ENCODE assay signal across 16 cellular contexts in the genomic region with DNA sequence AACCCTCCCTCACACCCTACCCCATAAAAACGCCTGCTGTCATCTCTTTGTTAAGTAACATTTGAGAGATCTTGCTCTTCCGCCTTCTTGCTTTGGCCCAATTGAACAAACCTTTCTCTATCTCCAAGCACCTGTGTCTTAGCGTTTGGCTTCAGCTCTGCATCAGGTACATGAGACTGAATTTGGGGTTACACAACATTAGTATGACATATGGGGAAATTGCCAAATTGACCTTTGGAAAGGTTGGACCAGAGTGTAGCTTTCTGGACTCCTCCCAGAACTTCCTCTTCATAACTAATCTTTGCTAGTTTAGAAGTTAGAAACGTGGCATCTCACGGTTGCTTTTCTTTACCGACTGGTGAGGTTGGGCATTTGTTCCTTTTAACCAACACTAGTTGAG.
"Had no signal": no experiment of that assay in that cellular context is flagged by ENCODE, and none has a peak within 500 bp of the region (broad histone marks: within the 10 kb centered on the region; RNA-seq: fewer than 3 reads in every experiment).

No MANE protein-coding gene starts in this region.

- H3K4me3 ChIP-seq: ovary, sigmoid colon, tibial artery, vagina had no signal

- H3K9me3 Mint-ChIP-seq: activated CD4-positive, alpha-beta memory T cell treated with anti-CD3 and anti-CD28 coated beads for 36 hours; dendritic cell treated with granulocyte-macrophage colony-stimulating factor and Interleukin-4, amounts not matched to agents 40 ng/mL and 50 ng/mL, for 4 days; stimulated activated effector memory CD8-positive, alpha-beta T cell treated with anti-CD3 and anti-CD28 coated beads, Interleukin-12 subunit alpha, Interleukin-12 subunit beta, amount 100 ng/mL, for 72 hours had no signal

- ATAC-seq: activated CD8-positive, alpha-beta memory T cell treated with anti-CD3 and anti-CD28 coated beads, Interleukin-2, amount 10 ng/mL, durations not matched to agents 7 days and 5 days; foreskin keratinocyte; stimulated activated effector memory CD8-positive, alpha-beta T cell treated with anti-CD3 and anti-CD28 coated beads, Interleukin-12 subunit alpha, Interleukin-12 subunit beta, amount 100 ng/mL, for 72 hours had no signal

- H3K27me3 Mint-ChIP-seq: activated CD4-positive, alpha-beta memory T cell treated with anti-CD3 and anti-CD28 coated beads for 36 hours; activated CD8-positive, alpha-beta memory T cell treated with anti-CD3 and anti-CD28 coated beads, Interleukin-2, amount 10 ng/mL, durations not matched to agents 7 days and 5 days had no signal

- DNase-seq: activated CD4-positive, alpha-beta memory T cell treated with anti-CD3 and anti-CD28 coated beads for 36 hours; activated CD8-positive, alpha-beta memory T cell treated with anti-CD3 and anti-CD28 coated beads, Interleukin-2, amount 10 ng/mL, durations not matched to agents 7 days and 5 days; activated naive CD4-positive, alpha-beta T cell treated with anti-CD3 and anti-CD28 coated beads, Interleukin-2, amount 50 U/mL, for 16 hours; activated T-cell treated with anti-CD3 and anti-CD28 coated beads, Interleukin-2, amount 50 U/mL, for 1 hour; effector memory CD4-positive, alpha-beta T cell; foreskin keratinocyte; glutamatergic neuron; hypothalamus; mesendoderm; ovary; sigmoid colon; stimulated activated CD4-positive, alpha-beta T cell treated with anti-CD3 and anti-CD28 coated beads, Interleukin-12 subunit alpha, Interleukin-12 subunit beta, amount 100 ng/mL, for 4 hours; tibial artery had no signal

- H3K27ac Mint-ChIP-seq: activated CD4-positive, alpha-beta memory T cell treated with anti-CD3 and anti-CD28 coated beads for 36 hours; activated CD8-positive, alpha-beta memory T cell treated with anti-CD3 and anti-CD28 coated beads, Interleukin-2, amount 10 ng/mL, durations not matched to agents 7 days and 5 days; dendritic cell treated with granulocyte-macrophage colony-stimulating factor and Interleukin-4, amounts not matched to agents 40 ng/mL and 50 ng/mL, for 4 days; stimulated activated effector memory CD8-positive, alpha-beta T cell treated with anti-CD3 and anti-CD28 coated beads, Interleukin-12 subunit alpha, Interleukin-12 subunit beta, amount 100 ng/mL, for 72 hours had no signal

- H3K4me3 Mint-ChIP-seq: activated CD4-positive, alpha-beta memory T cell treated with anti-CD3 and anti-CD28 coated beads for 36 hours; activated CD8-positive, alpha-beta memory T cell treated with anti-CD3 and anti-CD28 coated beads, Interleukin-2, amount 10 ng/mL, durations not matched to agents 7 days and 5 days; dendritic cell treated with granulocyte-macrophage colony-stimulating factor and Interleukin-4, amounts not matched to agents 40 ng/mL and 50 ng/mL, for 4 days; stimulated activated effector memory CD8-positive, alpha-beta T cell treated with anti-CD3 and anti-CD28 coated beads, Interleukin-12 subunit alpha, Interleukin-12 subunit beta, amount 100 ng/mL, for 72 hours had no signal
